In genomic region chr3:108342829-108343478, GRCh38 we compare ENCODE assay signal across 11 cellular contexts. TPM values are rescaled to one million over a fixed set of nuclear protein-coding genes. Genes with fewer than 3 reads are reported as not detected.
DNase-seq lines count a peak whose midpoint lies in the region; ATAC-seq and TF ChIP-seq lines count a peak whose summit lies in the region.
"Had no signal": no experiment of that assay in that cellular context is flagged by ENCODE, and none has a peak within 500 bp of the region (broad histone marks: within the 10 kb centered on the region; RNA-seq: fewer than 3 reads in every experiment).

No MANE protein-coding gene starts in this region.

- no peak overlapping the region for H2AFZ ChIP-seq in trophoblast cell (ENCODE audit: insufficient read depth, low read length, poor library complexity)

- H3K27ac ChIP-seq in psoas muscle: no peak overlapping the region
- H3K27ac ChIP-seq in trophoblast cell (ENCODE audit: low read depth, low read length): no peak overlapping the region
- H3K27ac ChIP-seq: skin epidermis, upper lobe of left lung had no signal

- no peak overlapping the region for H3K27ac Mint-ChIP-seq in endothelial cell (ENCODE audit: unreplicated experiment)
- H3K27ac Mint-ChIP-seq: activated naive CD4-positive, alpha-beta T cell treated with anti-CD3 and anti-CD28 coated beads, Interleukin-2, amount 50 U/mL, for 24 hours had no signal

- H4K91ac ChIP-seq in trophoblast cell (ENCODE audit: low read depth, low read length): no peak overlapping the region

- H3K9me3 ChIP-seq in psoas muscle (no peaks in the 10 kb centered on the region), trophoblast cell (ENCODE audit: insufficient read depth, low read depth, low read length) (no peaks in the 10 kb centered on the region)
- H3K9me3 ChIP-seq: upper lobe of left lung had no signal

- H3K18ac ChIP-seq in trophoblast cell (ENCODE audit: low read length): no peak overlapping the region

- peaks cover 5% of the 10 kb centered on the region for H3K79me1 ChIP-seq in trophoblast cell (ENCODE audit: low read length)

- intact Hi-C loops in psoas muscle (cut with DNase I): no loop called here

- H3K79me2 ChIP-seq in trophoblast cell (ENCODE audit: control insufficient read depth, insufficient read depth, low read length, poor library complexity): no peaks in the 10 kb centered on the region

- peak; percentile 75 for ATAC-seq in GM18520 (IDR thresholded peaks at IDR 0.05; ENCODE audit: unreplicated experiment)
- ATAC-seq in HG02610 (IDR thresholded peaks at IDR 0.05; ENCODE audit: unreplicated experiment): peak; percentile 89
- ATAC-seq in psoas muscle: no peak

- no peak overlapping the region for H2BK12ac ChIP-seq in trophoblast cell (ENCODE audit: low read length)

- H3K4me3 ChIP-seq in kidney epithelial cell (ENCODE audit: low read depth, low read length): no peak overlapping the region
- H3K4me3 ChIP-seq in psoas muscle: no peak overlapping the region
- no peak overlapping the region for H3K4me3 ChIP-seq in trophoblast cell (ENCODE audit: low read depth, low read length)
- H3K4me3 ChIP-seq: skin epidermis, upper lobe of left lung had no signal

- peak; percentile 4 for DNase-seq in RKO (ENCODE audit: low spot score)
- DNase-seq in kidney epithelial cell (ENCODE audit: low read depth): peak; percentile 7
- DNase-seq in psoas muscle: no peak
- DNase-seq in cerebellar cortex (ENCODE audit: low spot score): no peak
- no peak for DNase-seq in endothelial cell (ENCODE audit: low spot score)
- no peak for DNase-seq in trophoblast cell
- DNase-seq: upper lobe of left lung had no signal

- no peak for TF ChIP-seq CTCF in kidney epithelial cell (IDR thresholded peaks at IDR 0.05; ENCODE audit: insufficient read depth, low read length, poor library complexity, severe bottlenecking)
- TF ChIP-seq CTCF in psoas muscle (IDR thresholded peaks at IDR 0.05): no peak
- TF ChIP-seq CTCF in endothelial cell (IDR thresholded peaks at IDR 0.05; ENCODE audit: unreplicated experiment): no peak

- H3K36me3 ChIP-seq in kidney epithelial cell (ENCODE audit: control insufficient read depth, insufficient read depth, low read length): no peaks in the 10 kb centered on the region
- no peaks in the 10 kb centered on the region for H3K36me3 ChIP-seq in psoas muscle (ENCODE audit: insufficient read depth in 1 of 2, low read depth in 1 of 2)
- H3K36me3 ChIP-seq in trophoblast cell (ENCODE audit: control insufficient read depth in 1 of 2, insufficient read depth in 2 of 2, low read length in 2 of 2): no peaks in the 10 kb centered on the region
- H3K36me3 ChIP-seq: upper lobe of left lung had no signal

- H3K4me1 ChIP-seq in psoas muscle (no peaks in the 10 kb centered on the region), trophoblast cell (ENCODE audit: control insufficient read depth in 1 of 2, insufficient read depth in 2 of 2, low read length in 2 of 2) (peaks cover 5 to 9% of the 10 kb centered on the region in 2 experiments)
- H3K4me1 ChIP-seq: upper lobe of left lung had no signal

- no peak overlapping the region for H3K23ac ChIP-seq in trophoblast cell (ENCODE audit: low read length)

- 60 to 83% (median 63%) methylated on average over 4 of the region's 4 CpGs for WGBS in psoas muscle, 3 donors
- WGBS in trophoblast cell (ENCODE audit: extremely low coverage, insufficient coverage, insufficient read length): no CpG with 5 or more reads among the region's 4 CpGs

- H2BK120ac ChIP-seq in trophoblast cell (ENCODE audit: insufficient read depth, low read length, poor library complexity): no peak overlapping the region

- no peaks in the 10 kb centered on the region for H3K27me3 Mint-ChIP-seq in endothelial cell (ENCODE audit: unreplicated experiment)

- H3K27me3 ChIP-seq in kidney epithelial cell (ENCODE audit: control insufficient read depth, insufficient read depth, low read length) (no peaks in the 10 kb centered on the region), psoas muscle (ENCODE audit: insufficient read depth in 3 of 3, low read length in 2 of 3) (no peaks in the 10 kb centered on the region), trophoblast cell (ENCODE audit: insufficient read depth, low read length) (no peaks in the 10 kb centered on the region)
- H3K27me3 ChIP-seq: upper lobe of left lung had no signal

- no peak overlapping the region for H4K12ac ChIP-seq in trophoblast cell (ENCODE audit: low read depth, low read length)

- no peak overlapping the region for H2BK5ac ChIP-seq in trophoblast cell (ENCODE audit: low read depth, low read length, poor library complexity)

- H3K14ac ChIP-seq in trophoblast cell (ENCODE audit: low read length): no peak overlapping the region

- no peaks in the 10 kb centered on the region for H3K36me3 Mint-ChIP-seq in endothelial cell (ENCODE audit: low read depth, unreplicated experiment)
- H3K36me3 Mint-ChIP-seq: activated naive CD4-positive, alpha-beta T cell treated with anti-CD3 and anti-CD28 coated beads, Interleukin-2, amount 50 U/mL, for 24 hours had no signal

- H3K4me3 Mint-ChIP-seq in endothelial cell (ENCODE audit: unreplicated experiment): no peak overlapping the region
- H3K4me3 Mint-ChIP-seq: activated naive CD4-positive, alpha-beta T cell treated with anti-CD3 and anti-CD28 coated beads, Interleukin-2, amount 50 U/mL, for 24 hours had no signal

- no peak overlapping the region for H3K4ac ChIP-seq in trophoblast cell (ENCODE audit: low read depth, low read length)

- H3K4me2 ChIP-seq in trophoblast cell (ENCODE audit: low read length): no peak overlapping the region

- H3K4me1 Mint-ChIP-seq in endothelial cell (ENCODE audit: unreplicated experiment): peaks cover 15% of the 10 kb centered on the region
- H3K4me1 Mint-ChIP-seq: activated naive CD4-positive, alpha-beta T cell treated with anti-CD3 and anti-CD28 coated beads, Interleukin-2, amount 50 U/mL, for 24 hours had no signal

- H2AK5ac ChIP-seq in trophoblast cell (ENCODE audit: low read length): no peak overlapping the region

- no peak overlapping the region for H4K8ac ChIP-seq in trophoblast cell (ENCODE audit: low read depth, low read length)

- H3K9me3 Mint-ChIP-seq in endothelial cell (ENCODE audit: unreplicated experiment): no peaks in the 10 kb centered on the region
- H3K9me3 Mint-ChIP-seq: activated naive CD4-positive, alpha-beta T cell treated with anti-CD3 and anti-CD28 coated beads, Interleukin-2, amount 50 U/mL, for 24 hours had no signal

- no peak overlapping the region for H3K9ac ChIP-seq in trophoblast cell (ENCODE audit: low read length)

RNA-seq across cellular contexts. Expression of gene HHLA2, which starts 46.6 kb away (rescaled TPM):
- total RNA-seq in kidney epithelial cell (0.79 TPM in 1 of 2 replicates, not detected in the other), psoas muscle (not detected), endothelial cell (ENCODE audit: unreplicated experiment) (not detected)
- polyA plus RNA-seq in psoas muscle: under 1 TPM in 1 of 3 donors, not detected in 2; 0.04 TPM
- 0.01 TPM in 1 of 2 replicates, not detected in the other for polyA plus RNA-seq in trophoblast cell (2013)

Comparison
In these comparisons a context has a peak if more than half of its experiments do, and no peak if none do; other contexts are left out.
1. ATAC-seq: peak in GM18520 (single experiment) and HG02610 (single experiment); none in psoas muscle (0 of 4).
2. DNase-seq: peak in RKO (single experiment) and kidney epithelial cell (single experiment); none in psoas muscle (0 of 2), cerebellar cortex (single experiment), endothelial cell (single experiment) and trophoblast cell (0 of 2).